14 cellular contexts compared by ENCODE assay signal in genomic region chr12:11568762-11569478, GRCh38.
DNase-seq lines count a peak whose midpoint lies in the region; ATAC-seq, FAIRE-seq and TF ChIP-seq lines count a peak whose summit lies in the region.
"Had no signal": no experiment of that assay in that cellular context is flagged by ENCODE, and none has a peak within 500 bp of the region (broad histone marks: within the 10 kb centered on the region; RNA-seq: fewer than 3 reads in every experiment).

No MANE protein-coding gene starts in this region.

- peaks cover 2% of the 10 kb centered on the region for H3K9me3 Mint-ChIP-seq in activated T-helper 1 cell treated with anti-CD3 and anti-CD28 coated beads, Interleukin-12 subunit alpha, Interleukin-12 subunit beta, Interleukin-2, Interleukin-4 antibody, amounts not matched to agents 30 ng/mL and 10 ng/mL and 1 ng/mL, durations not matched to agents 14 hours and 24 hours and 36 hours
- H3K9me3 Mint-ChIP-seq: stimulated activated naive CD8-positive, alpha-beta T cell treated with anti-CD3 and anti-CD28 coated beads, Interleukin-15, Interleukin-2, amounts not matched to agents 100 ng/mL and 50 ng/mL, for 24 hours had no signal

- peaks cover 7% of the 10 kb centered on the region for H3K36me3 ChIP-seq in OCI-LY3 (replicated peaks; ENCODE audit: low read depth, low read length)
- H3K36me3 ChIP-seq: BLaER1 treated with 17β-estradiol and CSF1 and Interleukin-3, amounts not matched to agents 10 nM and 100 nM; brain microvascular endothelial cell; gastroesophageal sphincter had no signal

- TF ChIP-seq CTCF in OCI-LY3 (IDR thresholded peaks at IDR 0.05; ENCODE audit: low read depth, low read length) = no peak

- no peaks in the 10 kb centered on the region for H4K20me1 ChIP-seq in OCI-LY3 (ENCODE audit: insufficient read depth, low read length)
- H4K20me1 ChIP-seq: BLaER1 treated with 17β-estradiol and CSF1 and Interleukin-3, amounts not matched to agents 10 nM and 100 nM had no signal

- H2AFZ ChIP-seq in OCI-LY3 (ENCODE audit: low read depth, low read length) = no peak overlapping the region

- in situ Hi-C loops in G401 (cut with HindIII; ENCODE audit: low sequenced_read_pairs) = no loop called here

- peak overlapping the region; percentile 23 for H3K4me3 ChIP-seq in OCI-LY3 (ENCODE audit: low read length)
- H3K4me3 ChIP-seq: BLaER1 treated with 17β-estradiol and CSF1 and Interleukin-3, amounts not matched to agents 10 nM and 100 nM; gastroesophageal sphincter had no signal

- H3K27me3 ChIP-seq in OCI-LY3 (ENCODE audit: low read depth, low read length) = peaks cover 12% of the 10 kb centered on the region; the same call in 1 of the 2 replicates
- H3K27me3 ChIP-seq: BLaER1 treated with 17β-estradiol and CSF1 and Interleukin-3, amounts not matched to agents 10 nM and 100 nM; brain microvascular endothelial cell; gastroesophageal sphincter had no signal

- peaks cover 10% of the 10 kb centered on the region for H3K27me3 Mint-ChIP-seq in activated T-helper 1 cell treated with anti-CD3 and anti-CD28 coated beads, Interleukin-12 subunit alpha, Interleukin-12 subunit beta, Interleukin-2, Interleukin-4 antibody, amounts not matched to agents 30 ng/mL and 10 ng/mL and 1 ng/mL, durations not matched to agents 14 hours and 24 hours and 36 hours (ENCODE audit: insufficient read depth)
- H3K27me3 Mint-ChIP-seq: stimulated activated naive CD8-positive, alpha-beta T cell treated with anti-CD3 and anti-CD28 coated beads, Interleukin-15, Interleukin-2, amounts not matched to agents 100 ng/mL and 50 ng/mL, for 24 hours had no signal

- H3K4me1 Mint-ChIP-seq in activated T-helper 1 cell treated with anti-CD3 and anti-CD28 coated beads, Interleukin-12 subunit alpha, Interleukin-12 subunit beta, Interleukin-2, Interleukin-4 antibody, amounts not matched to agents 30 ng/mL and 10 ng/mL and 1 ng/mL, durations not matched to agents 14 hours and 24 hours and 36 hours (ENCODE audit: low read depth) = no peaks in the 10 kb centered on the region

- peaks cover 53% of the 10 kb centered on the region for H3K4me1 ChIP-seq in OCI-LY3 (ENCODE audit: low read length)
- H3K4me1 ChIP-seq: BLaER1 treated with 17β-estradiol and CSF1 and Interleukin-3, amounts not matched to agents 10 nM and 100 nM; gastroesophageal sphincter had no signal

- peak overlapping the region; percentile 31; the same call in 1 of the 2 replicates for H3K9ac ChIP-seq in OCI-LY3 (ENCODE audit: low read length)
- H3K9ac ChIP-seq: BLaER1 treated with 17β-estradiol and CSF1 and Interleukin-3, amounts not matched to agents 10 nM and 100 nM had no signal

- peaks cover under 1% of the 10 kb centered on the region for H3K36me3 Mint-ChIP-seq in activated T-helper 1 cell treated with anti-CD3 and anti-CD28 coated beads, Interleukin-12 subunit alpha, Interleukin-12 subunit beta, Interleukin-2, Interleukin-4 antibody, amounts not matched to agents 30 ng/mL and 10 ng/mL and 1 ng/mL, durations not matched to agents 14 hours and 24 hours and 36 hours (ENCODE audit: low read depth)

- H3K4me3 Mint-ChIP-seq in activated T-helper 1 cell treated with anti-CD3 and anti-CD28 coated beads, Interleukin-12 subunit alpha, Interleukin-12 subunit beta, Interleukin-2, Interleukin-4 antibody, amounts not matched to agents 30 ng/mL and 10 ng/mL and 1 ng/mL, durations not matched to agents 14 hours and 24 hours and 36 hours = no peak overlapping the region
- H3K4me3 Mint-ChIP-seq: stimulated activated naive CD8-positive, alpha-beta T cell treated with anti-CD3 and anti-CD28 coated beads, Interleukin-15, Interleukin-2, amounts not matched to agents 100 ng/mL and 50 ng/mL, for 24 hours had no signal

- intact Hi-C loops in posterior cingulate gyrus (cut with DNase I) = no loop called here
- intact Hi-C loops in activated T-helper 1 cell treated with anti-CD3 and anti-CD28 coated beads, Interleukin-12 subunit alpha, Interleukin-12 subunit beta, Interleukin-2, Interleukin-4 antibody, amounts not matched to agents 30 ng/mL and 10 ng/mL and 1 ng/mL, durations not matched to agents 14 hours and 24 hours and 36 hours (cut with micrococcal nuclease) = loop anchor here (5.0 kb wide), 1 partner anchor 133 kb away; no protein-coding TSS in a partner anchor

- no peak overlapping the region for H3K27ac Mint-ChIP-seq in activated T-helper 1 cell treated with anti-CD3 and anti-CD28 coated beads, Interleukin-12 subunit alpha, Interleukin-12 subunit beta, Interleukin-2, Interleukin-4 antibody, amounts not matched to agents 30 ng/mL and 10 ng/mL and 1 ng/mL, durations not matched to agents 14 hours and 24 hours and 36 hours
- H3K27ac Mint-ChIP-seq: stimulated activated naive CD8-positive, alpha-beta T cell treated with anti-CD3 and anti-CD28 coated beads, Interleukin-15, Interleukin-2, amounts not matched to agents 100 ng/mL and 50 ng/mL, for 24 hours had no signal

- ATAC-seq in GM19467 (IDR thresholded peaks at IDR 0.05; ENCODE audit: unreplicated experiment) (peak; percentile 88), HG02981 (IDR thresholded peaks at IDR 0.05; ENCODE audit: unreplicated experiment) (peak; percentile 83)
- ATAC-seq: gastroesophageal sphincter had no signal

- peak overlapping the region; percentile 89 for H3K27ac ChIP-seq in OCI-LY3 (ENCODE audit: low read length)
- H3K27ac ChIP-seq: BLaER1 treated with 17β-estradiol and CSF1 and Interleukin-3, amounts not matched to agents 10 nM and 100 nM; brain microvascular endothelial cell; gastroesophageal sphincter had no signal

- H3K4me2 ChIP-seq in OCI-LY3 (ENCODE audit: low read length) = peak overlapping the region; percentile 69
- H3K4me2 ChIP-seq: BLaER1 treated with 17β-estradiol and CSF1 and Interleukin-3, amounts not matched to agents 10 nM and 100 nM had no signal

- peak; percentile 98 for FAIRE-seq in GM12891 (lab: Jason Lieb, UNC)

- no peaks in the 10 kb centered on the region for H3K79me2 ChIP-seq in OCI-LY3 (ENCODE audit: low read length)

- no peak for TF ChIP-seq POLR2A in GM12891 (IDR thresholded peaks at IDR 0.05; ENCODE audit: low read depth, low read length)

- no peak for DNase-seq in GM12891 (ENCODE audit: insufficient read length, low spot score)
- DNase-seq in posterior cingulate gyrus = no peak
- no peak for DNase-seq in SW480 (ENCODE audit: low spot score)
- DNase-seq in activated T-helper 1 cell treated with anti-CD3 and anti-CD28 coated beads, Interleukin-12 subunit alpha, Interleukin-12 subunit beta, Interleukin-2, Interleukin-4 antibody, amounts not matched to agents 30 ng/mL and 10 ng/mL and 1 ng/mL, durations not matched to agents 14 hours and 24 hours and 36 hours (ENCODE audit: low spot score) = no peak
- no peak for DNase-seq in G401 (ENCODE audit: low spot score)
- DNase-seq: brain microvascular endothelial cell, mammary epithelial cell, MV-4-11 had no signal

- peaks cover 3% of the 10 kb centered on the region; the same call in 1 of the 2 replicates for H3K9me3 ChIP-seq in OCI-LY3 (ENCODE audit: insufficient read depth, low read length)
- H3K9me3 ChIP-seq: gastroesophageal sphincter had no signal

TF ChIP-seq in GM12891, 5 proteins besides CTCF, POLR2A, EP300 and RAD21:
- TF ChIP-seq TAF1 (IDR thresholded peaks at IDR 0.05; ENCODE audit: low read depth, low read length) (peak; percentile 37), SPI1 (IDR thresholded peaks at IDR 0.05; ENCODE audit: low read depth, low read length) (peak; percentile 93), PAX5 (IDR thresholded peaks at IDR 0.05; ENCODE audit: insufficient read depth, low read length, severe bottlenecking) (peak; percentile 23), POU2F2 (IDR thresholded peaks at IDR 0.05; ENCODE audit: low read depth, low read length) (peak; percentile 69; the same call in 1 of the 2 replicates), POLR2AphosphoS5 (IDR thresholded peaks at IDR 0.05; ENCODE audit: low read depth, low read length) (no peak)
